Comparison of ENCODE assay signal across 9 cellular contexts in genomic region chr13:101170306-101170705, GRCh38.
"Had no signal": no experiment of that assay in that cellular context is flagged by ENCODE, and none has a peak within 500 bp of the region (broad histone marks: within the 10 kb centered on the region; RNA-seq: fewer than 3 reads in every experiment).

No MANE protein-coding gene starts in this region.

- H3K27ac ChIP-seq: GM23248 had no signal

- H3K9me3 Mint-ChIP-seq: HFFc6 had no signal

- H3K9me3 ChIP-seq: HAP-1 had no signal

- H3K4me1 ChIP-seq: HAP-1 had no signal

- DNase-seq: GM23248, GOT3, H7, H9, HCEC 1CT, HFFc6 had no signal

- ATAC-seq: GM23338, HCT116 had no signal

- H3K4me3 Mint-ChIP-seq: GM23338, H9, HFFc6 had no signal

- H3K4me3 ChIP-seq: GM23248, GM23338, HAP-1 had no signal

- H3K27ac Mint-ChIP-seq: GM23338, H9, HFFc6 had no signal

- H3K4me1 Mint-ChIP-seq: GM23338, H9 had no signal

- H3K36me3 ChIP-seq: HAP-1 had no signal
